Comparison of ENCODE assay signal across 24 cellular contexts in genomic region chr3:57512174-57512573, GRCh38. TPM values are rescaled to one million over a fixed set of nuclear protein-coding genes. Genes with fewer than 3 reads are reported as not detected.
A peak's percentile ranks its signal among the peaks of the same experiment; 100 is the strongest.
DNase-seq lines count a peak whose midpoint lies in the region; ATAC-seq, FAIRE-seq and TF ChIP-seq lines count a peak whose summit lies in the region.
"Had no signal": no experiment of that assay in that cellular context is flagged by ENCODE, and none has a peak within 500 bp of the region (broad histone marks: within the 10 kb centered on the region; RNA-seq: fewer than 3 reads in every experiment).

No MANE protein-coding gene starts in this region.

- no peaks in the 10 kb centered on the region for H3K36me3 ChIP-seq in Peyer's patch
- H3K36me3 ChIP-seq: BLaER1 treated with 17β-estradiol and CSF1 and Interleukin-3, amounts not matched to agents 10 nM and 100 nM; sigmoid colon had no signal

- H3K27me3 ChIP-seq in foreskin keratinocyte (peaks cover 5% of the 10 kb centered on the region), Peyer's patch (no peaks in the 10 kb centered on the region)
- H3K27me3 ChIP-seq: BLaER1 treated with 17β-estradiol and CSF1 and Interleukin-3, amounts not matched to agents 10 nM and 100 nM; sigmoid colon had no signal

- ATAC-seq in foreskin keratinocyte: no peak
- no peak for ATAC-seq in Right ventricle myocardium superior (ENCODE audit: poor library complexity)
- ATAC-seq: mucosa of descending colon had no signal

- H3K4me3 ChIP-seq in AG04449 (ENCODE audit: low read depth, low read length) (no peak overlapping the region), cardiac fibroblast (replicated peaks in 1 of 2; ENCODE audit: low read depth in 2 of 2, low read length in 2 of 2) (no peak overlapping the region), Peyer's patch (no peak overlapping the region)
- H3K4me3 ChIP-seq: BLaER1 treated with 17β-estradiol and CSF1 and Interleukin-3, amounts not matched to agents 10 nM and 100 nM; mucosa of descending colon; sigmoid colon had no signal

- intact Hi-C loops in Right ventricle myocardium superior (cut with DNase I): no loop called here

- POLR2A ChIA-PET in AG04449 (lab: Yijun Ruan, JAX): no interaction called here

- H3K4me1 ChIP-seq in foreskin keratinocyte: no peaks in the 10 kb centered on the region
- no peaks in the 10 kb centered on the region for H3K4me1 ChIP-seq in Peyer's patch
- H3K4me1 ChIP-seq: BLaER1 treated with 17β-estradiol and CSF1 and Interleukin-3, amounts not matched to agents 10 nM and 100 nM; sigmoid colon had no signal

- H3K9me3 ChIP-seq in Peyer's patch: no peaks in the 10 kb centered on the region
- H3K9me3 ChIP-seq: BLaER1 treated with 17β-estradiol and CSF1 and Interleukin-3, amounts not matched to agents 10 nM and 100 nM; mucosa of descending colon; sigmoid colon had no signal

- CTCF ChIA-PET in AG04449 (lab: Yijun Ruan, JAX): no interaction called here

- H3K27ac ChIP-seq in foreskin keratinocyte: no peak overlapping the region
- no peak overlapping the region for H3K27ac ChIP-seq in Peyer's patch
- H3K27ac ChIP-seq: BLaER1 treated with 17β-estradiol and CSF1 and Interleukin-3, amounts not matched to agents 10 nM and 100 nM; sigmoid colon had no signal

- peak; percentile 2 for DNase-seq in AG04449 (ENCODE audit: low read depth, low spot score)
- peak; percentile 14 for DNase-seq in LHCN-M2 (ENCODE audit: low read depth)
- peak; percentile 17 to 21 for DNase-seq in cardiac fibroblast (ENCODE audit: low read depth in 2 of 2)
- DNase-seq in foreskin keratinocyte: peak; percentile 4 to 16
- DNase-seq in Right ventricle myocardium superior: no peak
- no peak for DNase-seq in RKO (ENCODE audit: low spot score)
- DNase-seq in frontal cortex (ENCODE audit: low spot score in 2 of 2): no peak
- DNase-seq in Peyer's patch: no peak
- DNase-seq: activated B cell treated with CpG ODN at 0.5 μM for 24 hours; activated CD4-positive, alpha-beta memory T cell treated with anti-CD3 and anti-CD28 coated beads, Interleukin-2, amount 10 ng/mL, durations not matched to agents 7 days and 5 days; activated naive CD4-positive, alpha-beta T cell; anterior cingulate cortex; endodermal cell; H7; hypothalamus; mucosa of descending colon; NCI-H1417; NCI-H2107; NCI-H510A; sigmoid colon; substantia nigra; T-helper 9 cell had no signal

- FAIRE-seq in frontal cortex (lab: Jason Lieb, UNC): no peak

- TF ChIP-seq CTCF in AG04449 (IDR thresholded peaks at IDR 0.05; ENCODE audit: insufficient read depth, low read length, missing control alignments) (no peak), cardiac fibroblast (IDR thresholded peaks at IDR 0.05; ENCODE audit: low read depth, low read length) (no peak), foreskin keratinocyte (conservative IDR thresholded peaks at IDR 0.05) (no peak), Peyer's patch (IDR thresholded peaks at IDR 0.05) (no peak)

- no peak for TF ChIP-seq POLR2A in Peyer's patch (IDR thresholded peaks at IDR 0.05)

RNA-seq across cellular contexts. Expression of gene DNAH12, which starts 32.0 kb away (rescaled TPM):
- total RNA-seq in LHCN-M2 (2014; rRNA removed) (0.77 and 1.6 TPM in 2 replicates), foreskin keratinocyte (under 0.01 TPM in 1 of 2 replicates, not detected in the other), Right ventricle myocardium superior (0.08 TPM), frontal cortex (0.82 TPM), Peyer's patch (under 1 TPM in 2 of 4 donors, not detected in 2; 0.13 to 0.35 TPM)
- 0.06 TPM for polyA plus RNA-seq in LHCN-M2 (2012)
- not detected in 2 replicates for polyA plus RNA-seq in foreskin keratinocyte
- total RNA-seq: A673, H7 had no signal

RNA-seq across cellular contexts. Expression of gene PDE12, which starts 43.9 kb away (rescaled TPM):
- total RNA-seq in LHCN-M2 (2014; rRNA removed) (22.7 and 25.3 TPM in 2 replicates), foreskin keratinocyte (21.0 and 24.1 TPM in 2 replicates), Right ventricle myocardium superior (9.0 TPM), frontal cortex (17.5 TPM), Peyer's patch (10 to 100 TPM; 16.5 to 25.9 (median 22.2) TPM)
- 7.8 TPM for polyA plus RNA-seq in LHCN-M2 (2012)
- polyA plus RNA-seq in foreskin keratinocyte: 4.4 and 5.6 TPM in 2 replicates

Comparison
In these comparisons a context has a peak if more than half of its experiments do, and no peak if none do; other contexts are left out.
1. DNase-seq: peak in AG04449 (single experiment), LHCN-M2 (single experiment), cardiac fibroblast (2 of 2) and foreskin keratinocyte (2 of 2); none in Right ventricle myocardium superior (single experiment), RKO (single experiment), frontal cortex (0 of 2) and Peyer's patch (0 of 3).